In the genomic region with DNA sequence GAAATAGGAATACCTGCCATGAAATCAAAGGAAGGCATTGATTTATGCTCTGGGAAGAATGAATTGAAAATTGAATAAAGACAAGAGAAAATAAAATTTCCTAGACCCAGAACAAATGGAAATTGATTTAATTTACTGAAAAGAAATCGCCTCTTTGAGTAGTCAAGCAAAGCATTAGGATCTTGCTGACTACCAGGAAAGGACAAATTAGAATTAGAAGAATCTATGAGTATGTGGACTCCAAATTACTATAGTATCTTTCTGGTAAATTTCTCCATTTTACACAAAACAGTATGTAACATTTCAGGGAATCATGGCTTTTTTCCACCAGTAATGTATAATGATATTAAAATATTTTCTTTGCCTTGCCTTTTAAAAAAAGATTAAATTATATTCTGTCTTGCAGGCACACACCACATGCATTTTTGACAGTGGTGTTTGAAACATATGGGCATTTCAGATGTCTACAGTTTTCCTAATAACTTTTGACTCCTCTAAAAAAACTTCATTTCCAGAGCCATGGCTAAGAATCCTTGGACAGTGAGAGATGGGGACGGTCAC, we compare ENCODE assay signal across 34 cellular contexts.
"Had no signal": no experiment of that assay in that cellular context is flagged by ENCODE, and none has a peak within 500 bp of the region (broad histone marks: within the 10 kb centered on the region; RNA-seq: fewer than 3 reads in every experiment).

No MANE protein-coding gene starts in this region.

- H3K36me3 ChIP-seq: MG63 had no signal

- H3K27ac ChIP-seq: KMS-11 had no signal

- H3K9ac ChIP-seq: KMS-11 had no signal

- H3K9me3 ChIP-seq: MG63 had no signal

- H3K27me3 ChIP-seq: MG63 had no signal

- H3K4me3 ChIP-seq: MG63 had no signal

- DNase-seq: Karpas-422, Kasumi-1, KG1, MG63, MM.1S, MV-4-11, NCI-H1048, NCI-H1092, NCI-H1092 treated with DMSO at 0.1 percent for 48 hours, NCI-H1105, NCI-H1105 treated with DMSO at 0.1 percent for 48 hours, NCI-H1417, NCI-H1417 treated with DMSO at 0.1 percent for 48 hours, NCI-H1436, NCI-H1436 treated with DMSO at 0.1 percent for 48 hours, NCI-H146, NCI-H1694, NCI-H1694 treated with DMSO at 0.1 percent for 48 hours, NCI-H187, NCI-H187 treated with DMSO at 0.1 percent for 48 hours, NCI-H1930, NCI-H2029, NCI-H2029 treated with DMSO at 0.1 percent for 48 hours, NCI-H2081, NCI-H2081 treated with DMSO at 0.1 percent for 48 hours, NCI-H2107, NCI-H2171, NCI-H2171 treated with DMSO at 0.1 percent for 48 hours, NCI-H2227 treated with DMSO at 0.1 percent for 48 hours, NCI-H226, NCI-H345, NCI-H446, NCI-H446 treated with DMSO at 0.1 percent for 48 hours had no signal

- H3K4me2 ChIP-seq: KMS-11 had no signal
